In the genomic region with DNA sequence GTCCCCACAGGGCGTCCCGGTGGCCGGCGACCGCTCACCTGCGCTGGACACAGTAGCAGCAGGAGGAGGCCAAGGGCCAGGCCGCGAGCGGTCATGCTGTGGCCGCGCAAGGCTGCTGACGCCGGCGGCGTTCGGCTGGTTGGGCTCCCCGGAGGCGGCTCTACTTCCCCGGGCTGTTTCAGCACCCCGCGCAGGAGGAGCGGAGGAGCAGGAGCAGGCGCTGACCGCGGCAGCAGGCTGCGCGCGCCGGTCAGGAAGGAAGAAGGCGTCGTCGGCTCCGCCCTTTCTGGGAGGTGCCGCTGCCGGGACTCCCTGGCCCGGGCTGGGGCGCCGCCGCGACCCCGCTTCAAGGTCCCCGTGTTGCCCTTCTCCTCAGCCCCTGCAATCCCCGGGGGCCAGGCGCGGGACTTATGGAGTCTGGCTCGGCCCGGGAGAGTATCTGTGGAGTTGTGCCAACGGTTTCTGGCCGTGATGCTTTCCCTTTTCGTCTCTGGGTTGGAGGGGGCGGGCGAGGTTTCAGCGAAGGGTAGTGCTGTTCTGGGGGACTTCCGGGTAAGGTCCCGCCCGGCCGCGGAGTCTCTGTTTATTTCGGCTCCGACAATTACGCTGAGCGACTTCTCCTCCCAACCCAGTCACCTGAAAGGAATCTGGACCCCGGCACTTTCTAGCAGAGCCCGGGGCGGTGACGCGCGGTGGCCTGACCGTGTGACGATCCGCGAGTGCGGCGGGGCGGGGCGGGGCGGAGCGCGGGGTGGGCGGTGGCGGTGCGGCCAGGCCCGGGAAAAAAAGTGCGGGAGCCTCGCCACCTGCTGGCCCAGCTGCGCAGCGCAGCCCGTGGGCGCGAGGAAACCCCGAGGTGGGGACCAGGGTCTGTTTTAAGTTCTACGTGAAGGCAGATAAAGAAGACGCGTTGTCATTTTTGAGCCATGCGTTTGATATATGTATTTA, we compare ENCODE assay signal across 1 cellular context.
A peak's percentile ranks its signal among the peaks of the same experiment; 100 is the strongest.
TF ChIP-seq lines count a peak whose summit lies in the region.

A gene (minus strand): TSS at position 258 of the 948 bp plus-strand sequence. CDS start 163 bp downstream, at position 95.

TF ChIP-seq in HepG2, 621 proteins besides CTCF, POLR2A, EP300 and RAD21 (continued from another document and continues in another):
- TF ChIP-seq, protein P1, sequence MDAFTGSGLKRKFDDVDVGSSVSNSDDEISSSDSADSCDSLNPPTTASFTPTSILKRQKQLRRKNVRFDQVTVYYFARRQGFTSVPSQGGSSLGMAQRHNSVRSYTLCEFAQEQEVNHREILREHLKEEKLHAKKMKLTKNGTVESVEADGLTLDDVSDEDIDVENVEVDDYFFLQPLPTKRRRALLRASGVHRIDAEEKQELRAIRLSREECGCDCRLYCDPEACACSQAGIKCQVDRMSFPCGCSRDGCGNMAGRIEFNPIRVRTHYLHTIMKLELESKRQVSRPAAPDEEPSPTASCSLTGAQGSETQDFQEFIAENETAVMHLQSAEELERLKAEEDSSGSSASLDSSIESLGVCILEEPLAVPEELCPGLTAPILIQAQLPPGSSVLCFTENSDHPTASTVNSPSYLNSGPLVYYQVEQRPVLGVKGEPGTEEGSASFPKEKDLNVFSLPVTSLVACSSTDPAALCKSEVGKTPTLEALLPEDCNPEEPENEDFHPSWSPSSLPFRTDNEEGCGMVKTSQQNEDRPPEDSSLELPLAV (CRISPR knock-in tag; conservative IDR thresholded peaks at IDR 0.05; ENCODE audit: low read depth), result no peak
- peak; percentile 50; the same call in 1 of the 2 replicates for TF ChIP-seq ZMYM4 (CRISPR knock-in tag; IDR thresholded peaks at IDR 0.05)
- TF ChIP-seq ZNF282 (IDR thresholded peaks at IDR 0.05; ENCODE audit: partially characterized antibody), result no peak
- TF ChIP-seq ZNF274 (CRISPR knock-in tag; IDR thresholded peaks at IDR 0.05), result peak; percentile 34; the same call in 1 of the 2 replicates
- no peak for TF ChIP-seq ATF7-NPFF (CRISPR knock-in tag; IDR thresholded peaks at IDR 0.05; ENCODE audit: low read depth)
- TF ChIP-seq NFE2 (CRISPR knock-in tag; IDR thresholded peaks at IDR 0.05), result no peak
- TF ChIP-seq, protein P2, sequence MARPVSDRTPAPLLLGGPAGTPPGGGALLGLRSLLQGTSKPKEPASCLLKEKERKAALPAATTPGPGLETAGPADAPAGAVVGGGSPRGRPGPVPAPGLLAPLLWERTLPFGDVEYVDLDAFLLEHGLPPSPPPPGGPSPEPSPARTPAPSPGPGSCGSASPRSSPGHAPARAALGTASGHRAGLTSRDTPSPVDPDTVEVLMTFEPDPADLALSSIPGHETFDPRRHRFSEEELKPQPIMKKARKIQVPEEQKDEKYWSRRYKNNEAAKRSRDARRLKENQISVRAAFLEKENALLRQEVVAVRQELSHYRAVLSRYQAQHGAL (CRISPR knock-in tag; IDR thresholded peaks at IDR 0.05; ENCODE audit: not compliant biosample characterization), result no peak
- TF ChIP-seq, protein P3, sequence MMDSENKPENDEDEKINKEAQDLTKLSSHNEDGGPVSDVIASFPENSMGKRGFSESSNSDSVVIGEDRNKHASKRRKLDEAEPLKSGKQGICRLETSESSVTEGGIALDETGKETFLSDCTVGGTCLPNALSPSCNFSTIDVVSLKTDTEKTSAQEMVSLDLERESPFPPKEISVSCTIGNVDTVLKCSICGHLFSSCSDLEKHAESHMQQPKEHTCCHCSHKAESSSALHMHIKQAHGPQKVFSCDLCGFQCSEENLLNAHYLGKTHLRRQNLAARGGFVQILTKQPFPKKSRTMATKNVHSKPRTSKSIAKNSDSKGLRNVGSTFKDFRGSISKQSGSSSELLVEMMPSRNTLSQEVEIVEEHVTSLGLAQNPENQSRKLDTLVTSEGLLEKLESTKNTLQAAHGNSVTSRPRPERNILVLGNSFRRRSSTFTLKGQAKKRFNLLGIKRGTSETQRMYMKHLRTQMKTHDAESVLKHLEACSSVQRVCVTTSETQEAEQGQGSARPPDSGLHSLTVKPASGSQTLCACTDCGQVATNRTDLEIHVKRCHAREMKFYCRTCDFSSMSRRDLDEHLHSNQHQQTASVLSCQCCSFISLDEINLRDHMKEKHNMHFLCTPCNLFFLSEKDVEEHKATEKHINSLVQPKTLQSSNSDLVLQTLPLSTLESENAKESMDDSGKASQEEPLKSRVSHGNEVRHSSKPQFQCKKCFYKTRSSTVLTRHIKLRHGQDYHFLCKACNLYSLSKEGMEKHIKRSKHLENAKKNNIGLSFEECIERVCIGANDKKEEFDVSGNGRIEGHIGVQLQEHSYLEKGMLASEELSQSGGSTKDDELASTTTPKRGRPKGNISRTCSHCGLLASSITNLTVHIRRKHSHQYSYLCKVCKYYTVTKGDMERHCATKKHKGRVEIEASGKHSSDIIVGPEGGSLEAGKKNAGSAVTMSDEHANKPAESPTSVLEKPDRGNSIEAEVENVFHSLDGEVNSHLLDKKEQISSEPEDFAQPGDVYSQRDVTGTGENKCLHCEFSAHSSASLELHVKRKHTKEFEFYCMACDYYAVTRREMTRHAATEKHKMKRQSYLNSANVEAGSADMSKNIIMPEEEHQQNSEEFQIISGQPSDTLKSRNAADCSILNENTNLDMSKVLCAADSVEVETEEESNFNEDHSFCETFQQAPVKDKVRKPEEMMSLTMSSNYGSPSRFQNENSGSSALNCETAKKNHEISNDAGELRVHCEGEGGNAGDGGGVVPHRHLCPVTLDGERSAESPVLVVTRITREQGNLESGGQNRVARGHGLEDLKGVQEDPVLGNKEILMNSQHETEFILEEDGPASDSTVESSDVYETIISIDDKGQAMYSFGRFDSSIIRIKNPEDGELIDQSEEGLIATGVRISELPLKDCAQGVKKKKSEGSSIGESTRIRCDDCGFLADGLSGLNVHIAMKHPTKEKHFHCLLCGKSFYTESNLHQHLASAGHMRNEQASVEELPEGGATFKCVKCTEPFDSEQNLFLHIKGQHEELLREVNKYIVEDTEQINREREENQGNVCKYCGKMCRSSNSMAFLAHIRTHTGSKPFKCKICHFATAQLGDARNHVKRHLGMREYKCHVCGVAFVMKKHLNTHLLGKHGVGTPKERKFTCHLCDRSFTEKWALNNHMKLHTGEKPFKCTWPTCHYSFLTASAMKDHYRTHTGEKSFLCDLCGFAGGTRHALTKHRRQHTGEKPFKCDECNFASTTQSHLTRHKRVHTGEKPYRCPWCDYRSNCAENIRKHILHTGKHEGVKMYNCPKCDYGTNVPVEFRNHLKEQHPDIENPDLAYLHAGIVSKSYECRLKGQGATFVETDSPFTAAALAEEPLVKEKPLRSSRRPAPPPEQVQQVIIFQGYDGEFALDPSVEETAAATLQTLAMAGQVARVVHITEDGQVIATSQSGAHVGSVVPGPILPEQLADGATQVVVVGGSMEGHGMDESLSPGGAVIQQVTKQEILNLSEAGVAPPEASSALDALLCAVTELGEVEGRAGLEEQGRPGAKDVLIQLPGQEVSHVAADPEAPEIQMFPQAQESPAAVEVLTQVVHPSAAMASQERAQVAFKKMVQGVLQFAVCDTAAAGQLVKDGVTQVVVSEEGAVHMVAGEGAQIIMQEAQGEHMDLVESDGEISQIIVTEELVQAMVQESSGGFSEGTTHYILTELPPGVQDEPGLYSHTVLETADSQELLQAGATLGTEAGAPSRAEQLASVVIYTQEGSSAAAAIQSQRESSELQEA (CRISPR knock-in tag; IDR thresholded peaks at IDR 0.05; ENCODE audit: not compliant biosample characterization), result no peak
- no peak for TF ChIP-seq MIXL1 (CRISPR knock-in tag; IDR thresholded peaks at IDR 0.05)
- TF ChIP-seq, protein P4, sequence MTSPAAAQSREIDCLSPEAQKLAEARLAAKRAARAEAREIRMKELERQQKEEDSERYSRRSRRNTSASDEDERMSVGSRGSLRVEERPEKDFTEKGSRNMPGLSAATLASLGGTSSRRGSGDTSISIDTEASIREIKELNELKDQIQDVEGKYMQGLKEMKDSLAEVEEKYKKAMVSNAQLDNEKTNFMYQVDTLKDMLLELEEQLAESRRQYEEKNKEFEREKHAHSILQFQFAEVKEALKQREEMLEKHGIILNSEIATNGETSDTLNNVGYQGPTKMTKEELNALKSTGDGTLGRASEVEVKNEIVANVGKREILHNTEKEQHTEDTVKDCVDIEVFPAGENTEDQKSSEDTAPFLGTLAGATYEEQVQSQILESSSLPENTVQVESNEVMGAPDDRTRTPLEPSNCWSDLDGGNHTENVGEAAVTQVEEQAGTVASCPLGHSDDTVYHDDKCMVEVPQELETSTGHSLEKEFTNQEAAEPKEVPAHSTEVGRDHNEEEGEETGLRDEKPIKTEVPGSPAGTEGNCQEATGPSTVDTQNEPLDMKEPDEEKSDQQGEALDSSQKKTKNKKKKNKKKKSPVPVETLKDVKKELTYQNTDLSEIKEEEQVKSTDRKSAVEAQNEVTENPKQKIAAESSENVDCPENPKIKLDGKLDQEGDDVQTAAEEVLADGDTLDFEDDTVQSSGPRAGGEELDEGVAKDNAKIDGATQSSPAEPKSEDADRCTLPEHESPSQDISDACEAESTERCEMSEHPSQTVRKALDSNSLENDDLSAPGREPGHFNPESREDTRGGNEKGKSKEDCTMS (CRISPR knock-in tag; conservative IDR thresholded peaks at IDR 0.05), result no peak
- TF ChIP-seq JARID2 (CRISPR knock-in tag; IDR thresholded peaks at IDR 0.05; ENCODE audit: insufficient replicate concordance), result no peak
- TF ChIP-seq ZNF75D (CRISPR knock-in tag; IDR thresholded peaks at IDR 0.05; ENCODE audit: borderline replicate concordance), result no peak
- TF ChIP-seq MED8 (CRISPR knock-in tag; IDR thresholded peaks at IDR 0.05; ENCODE audit: insufficient replicate concordance), result no peak
- TF ChIP-seq CBFB (CRISPR knock-in tag; IDR thresholded peaks at IDR 0.05), result no peak
- TF ChIP-seq FIP1L1 (IDR thresholded peaks at IDR 0.05; ENCODE audit: borderline replicate concordance, insufficient read depth, low read depth, low read length), result no peak
- peak; percentile 49; the same call in 1 of the 2 replicates for TF ChIP-seq ZNF614 (CRISPR knock-in tag; IDR thresholded peaks at IDR 0.05; ENCODE audit: borderline replicate concordance)
- TF ChIP-seq ZNF883 (CRISPR knock-in tag; IDR thresholded peaks at IDR 0.05; ENCODE audit: not compliant biosample characterization), result peak; percentile 66
- no peak for TF ChIP-seq ZKSCAN8 (CRISPR knock-in tag; IDR thresholded peaks at IDR 0.05; ENCODE audit: borderline replicate concordance)
- TF ChIP-seq ZNF235 (CRISPR knock-in tag; IDR thresholded peaks at IDR 0.05; ENCODE audit: borderline replicate concordance), result no peak; the same call in 1 of the 2 replicates
- no peak; the same call in 1 of the 2 replicates for TF ChIP-seq ZNF724P (CRISPR knock-in tag; IDR thresholded peaks at IDR 0.05; ENCODE audit: borderline replicate concordance)
- TF ChIP-seq, protein P5, sequence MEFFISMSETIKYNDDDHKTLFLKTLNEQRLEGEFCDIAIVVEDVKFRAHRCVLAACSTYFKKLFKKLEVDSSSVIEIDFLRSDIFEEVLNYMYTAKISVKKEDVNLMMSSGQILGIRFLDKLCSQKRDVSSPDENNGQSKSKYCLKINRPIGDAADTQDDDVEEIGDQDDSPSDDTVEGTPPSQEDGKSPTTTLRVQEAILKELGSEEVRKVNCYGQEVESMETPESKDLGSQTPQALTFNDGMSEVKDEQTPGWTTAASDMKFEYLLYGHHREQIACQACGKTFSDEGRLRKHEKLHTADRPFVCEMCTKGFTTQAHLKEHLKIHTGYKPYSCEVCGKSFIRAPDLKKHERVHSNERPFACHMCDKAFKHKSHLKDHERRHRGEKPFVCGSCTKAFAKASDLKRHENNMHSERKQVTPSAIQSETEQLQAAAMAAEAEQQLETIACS (CRISPR knock-in tag; IDR thresholded peaks at IDR 0.05), result peak; percentile 3; the same call in 1 of the 2 replicates
- TF ChIP-seq TCF7L2 (IDR thresholded peaks at IDR 0.05; ENCODE audit: low read depth, low read length), result no peak
- peak; percentile 40 for TF ChIP-seq MYC (CRISPR knock-in tag; IDR thresholded peaks at IDR 0.05; ENCODE audit: borderline replicate concordance)
- peak; percentile 92 for TF ChIP-seq FOSL2 (CRISPR knock-in tag; IDR thresholded peaks at IDR 0.05)
- no peak for TF ChIP-seq MAFF (IDR thresholded peaks at IDR 0.05; ENCODE audit: low read depth, low read length)
- no peak for TF ChIP-seq ZNF446 (CRISPR knock-in tag; IDR thresholded peaks at IDR 0.05)
- 0 out of 2 replicates have a peak, but pooled peaks have one; percentile 15 for TF ChIP-seq ZNF552 (CRISPR knock-in tag; IDR thresholded peaks at IDR 0.05; ENCODE audit: borderline replicate concordance)
- TF ChIP-seq NAIF1 (CRISPR knock-in tag; IDR thresholded peaks at IDR 0.05; ENCODE audit: borderline replicate concordance), result no peak; the same call in 1 of the 2 replicates
- no peak for TF ChIP-seq RELA (CRISPR knock-in tag; IDR thresholded peaks at IDR 0.05)
- no peak for TF ChIP-seq REXO4 (CRISPR knock-in tag; IDR thresholded peaks at IDR 0.05; ENCODE audit: borderline replicate concordance)
- TF ChIP-seq, protein P6, sequence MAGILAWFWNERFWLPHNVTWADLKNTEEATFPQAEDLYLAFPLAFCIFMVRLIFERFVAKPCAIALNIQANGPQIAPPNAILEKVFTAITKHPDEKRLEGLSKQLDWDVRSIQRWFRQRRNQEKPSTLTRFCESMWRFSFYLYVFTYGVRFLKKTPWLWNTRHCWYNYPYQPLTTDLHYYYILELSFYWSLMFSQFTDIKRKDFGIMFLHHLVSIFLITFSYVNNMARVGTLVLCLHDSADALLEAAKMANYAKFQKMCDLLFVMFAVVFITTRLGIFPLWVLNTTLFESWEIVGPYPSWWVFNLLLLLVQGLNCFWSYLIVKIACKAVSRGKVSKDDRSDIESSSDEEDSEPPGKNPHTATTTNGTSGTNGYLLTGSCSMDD (CRISPR knock-in tag; IDR thresholded peaks at IDR 0.05), result no peak
- TF ChIP-seq MED13 (CRISPR knock-in tag; IDR thresholded peaks at IDR 0.05), result 0 out of 2 replicates have a peak, but pooled peaks have one; percentile 20
- TF ChIP-seq NR2F6 (IDR thresholded peaks at IDR 0.05), result 0 out of 2 replicates have a peak, but pooled peaks have one; percentile 15
- peak; percentile 14; the same call in 1 of the 2 replicates for TF ChIP-seq NR2F6 (CRISPR knock-in tag; IDR thresholded peaks at IDR 0.05)
- TF ChIP-seq, protein P7, sequence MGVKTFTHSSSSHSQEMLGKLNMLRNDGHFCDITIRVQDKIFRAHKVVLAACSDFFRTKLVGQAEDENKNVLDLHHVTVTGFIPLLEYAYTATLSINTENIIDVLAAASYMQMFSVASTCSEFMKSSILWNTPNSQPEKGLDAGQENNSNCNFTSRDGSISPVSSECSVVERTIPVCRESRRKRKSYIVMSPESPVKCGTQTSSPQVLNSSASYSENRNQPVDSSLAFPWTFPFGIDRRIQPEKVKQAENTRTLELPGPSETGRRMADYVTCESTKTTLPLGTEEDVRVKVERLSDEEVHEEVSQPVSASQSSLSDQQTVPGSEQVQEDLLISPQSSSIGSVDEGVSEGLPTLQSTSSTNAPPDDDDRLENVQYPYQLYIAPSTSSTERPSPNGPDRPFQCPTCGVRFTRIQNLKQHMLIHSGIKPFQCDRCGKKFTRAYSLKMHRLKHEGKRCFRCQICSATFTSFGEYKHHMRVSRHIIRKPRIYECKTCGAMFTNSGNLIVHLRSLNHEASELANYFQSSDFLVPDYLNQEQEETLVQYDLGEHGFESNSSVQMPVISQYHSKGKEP (CRISPR knock-in tag; IDR thresholded peaks at IDR 0.05), result no peak
- TF ChIP-seq, protein P8, sequence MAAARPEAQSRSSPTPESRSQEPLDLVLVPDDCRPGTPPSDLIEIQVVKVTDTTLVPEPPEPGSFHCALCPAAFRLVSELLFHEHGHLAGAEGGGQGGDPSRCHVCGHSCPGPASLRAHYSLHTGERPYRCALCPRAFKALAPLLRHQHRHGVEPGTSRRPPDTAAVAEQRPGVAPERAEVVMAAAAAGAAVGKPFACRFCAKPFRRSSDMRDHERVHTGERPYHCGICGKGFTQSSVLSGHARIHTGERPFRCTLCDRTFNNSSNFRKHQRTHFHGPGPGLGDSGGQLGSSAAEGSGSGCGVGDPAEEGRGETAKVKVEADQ (CRISPR knock-in tag; IDR thresholded peaks at IDR 0.05; ENCODE audit: borderline replicate concordance), result peak; percentile 65; the same call in 1 of the 2 replicates
- TF ChIP-seq, protein P9, sequence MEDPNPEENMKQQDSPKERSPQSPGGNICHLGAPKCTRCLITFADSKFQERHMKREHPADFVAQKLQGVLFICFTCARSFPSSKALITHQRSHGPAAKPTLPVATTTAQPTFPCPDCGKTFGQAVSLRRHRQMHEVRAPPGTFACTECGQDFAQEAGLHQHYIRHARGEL (CRISPR knock-in tag; IDR thresholded peaks at IDR 0.05), result no peak
- peak; percentile 44; the same call in 1 of the 2 replicates for TF ChIP-seq ZNF367 (CRISPR knock-in tag; IDR thresholded peaks at IDR 0.05; ENCODE audit: borderline replicate concordance)
